In the genomic region with DNA sequence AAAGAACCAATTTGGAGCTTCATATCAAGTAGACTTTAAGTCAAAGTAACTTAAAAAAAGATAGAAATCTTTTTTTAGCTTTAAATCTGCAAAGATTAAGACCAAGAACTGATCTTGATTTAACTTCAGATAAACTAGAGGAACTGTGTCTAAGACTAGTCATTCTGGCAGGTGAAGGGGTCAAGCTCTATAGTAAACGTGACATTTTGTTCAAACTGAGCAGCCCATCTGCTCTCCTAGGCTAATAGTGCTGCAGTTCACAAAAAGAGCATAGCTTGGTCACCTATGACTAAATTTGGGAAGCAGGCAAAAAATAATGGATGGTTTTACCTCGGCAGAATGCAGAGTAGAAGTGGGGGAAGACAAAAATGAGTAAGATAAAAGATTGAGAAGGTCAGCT, we compare ENCODE assay signal across 30 cellular contexts.
"Had no signal": no experiment of that assay in that cellular context is flagged by ENCODE, and none has a peak within 500 bp of the region (broad histone marks: within the 10 kb centered on the region; RNA-seq: fewer than 3 reads in every experiment).

No MANE protein-coding gene starts in this region.

- H3K4me3 ChIP-seq: ascending aorta, cardiac muscle cell, MG63 had no signal

- H3K27me3 ChIP-seq: ascending aorta, cardiac muscle cell, MG63 had no signal

- DNase-seq: activated B cell treated with CpG ODN at 0.5 μM for 24 hours; activated CD4-positive, alpha-beta memory T cell treated with anti-CD3 and anti-CD28 coated beads, Interleukin-2, amount 10 ng/mL, durations not matched to agents 7 days and 5 days; activated CD4-positive, alpha-beta T cell treated with anti-CD3 and anti-CD28 coated beads for 4 hours; activated CD4-positive, alpha-beta T cell treated with anti-CD3 and anti-CD28 coated beads, Interleukin-2, amount 50 U/mL, for 1 hour; activated CD4-positive, CD25-positive, alpha-beta regulatory T cell treated with anti-CD3 and anti-CD28 coated beads, Interleukin-2, amount 50 U/mL, for 72 hours; activated gamma-delta T cell; activated naive CD4-positive, alpha-beta T cell treated with Interleukin-2 at 50 U/mL for 16 hours; activated naive CD8-positive, alpha-beta T cell treated with anti-CD3 and anti-CD28 coated beads, Interleukin-2, amount 10 ng/mL, durations not matched to agents 7 days and 5 days; activated T-cell treated with anti-CD3 and anti-CD28 coated beads, Interleukin-2, amount 50 U/mL, for 1 hour; amygdala; Karpas-422; MG63; NCI-H1048; NCI-H1105 treated with DMSO at 0.1 percent for 48 hours; NCI-H1436; NCI-H1694; NCI-H1930; NCI-H2081 treated with DMSO at 0.1 percent for 48 hours; NCI-H345; NCI-H524 treated with DMSO at 0.1 percent for 48 hours; NCI-H748 treated with DMSO at 0.1 percent for 48 hours; NK-92 treated with Interleukin-12 subunit alpha and Interleukin-12 subunit beta, amount 100 ng/mL, for 24 hours; Right ventricle myocardium superior; SW 1271; T-helper 1 cell; T-helper 2 cell; T-helper 9 cell had no signal

- H3K9me3 ChIP-seq: ascending aorta had no signal

- H3K36me3 ChIP-seq: ascending aorta, cardiac muscle cell, MG63 had no signal

- H3K4me1 ChIP-seq: ascending aorta had no signal

- H3K27ac ChIP-seq: ascending aorta, cardiac muscle cell, VCaP had no signal
